ENCODE assay signal across 8 cellular contexts in genomic region chr7:108454674-108455523, GRCh38. TPM values are rescaled to one million over a fixed set of nuclear protein-coding genes. Genes with fewer than 3 reads are reported as not detected.
DNase-seq lines count a peak whose midpoint lies in the region; ATAC-seq and TF ChIP-seq lines count a peak whose summit lies in the region.

No MANE protein-coding gene starts in this region.

- peak overlapping the region; percentile 97 for H3K9ac ChIP-seq in adipocyte (ENCODE audit: low read length)

- TF ChIP-seq POLR2A in prostate gland (IDR thresholded peaks at IDR 0.05) = no peak

- DNase-seq in activated CD4-positive, alpha-beta T cell treated with anti-CD3 and anti-CD28 coated beads for 48 hours = peak; percentile 22
- no peak for DNase-seq in activated CD4-positive, alpha-beta T cell treated with anti-CD3 and anti-CD28 coated beads for 4 hours
- DNase-seq in NCI-H2171 treated with DMSO at 0.1 percent for 48 hours (lab: John Stamatoyannopoulos, UW) (peak; percentile 75), adipocyte (ENCODE audit: low read depth) (peak; percentile 45), left ventricle myocardium superior (peak; percentile 28), prostate gland (ENCODE audit: low spot score) (no peak)

- H3K4me3 ChIP-seq in adipocyte (ENCODE audit: low read length) (peak overlapping the region; percentile 87), prostate gland (peak overlapping the region; percentile 35 to 46)

- H3K36me3 ChIP-seq in adipocyte (ENCODE audit: control insufficient read depth, insufficient read depth, low read length, severe bottlenecking) (no peaks in the 10 kb centered on the region), prostate gland (no peaks in the 10 kb centered on the region)

- H3K9me3 ChIP-seq in adipocyte (ENCODE audit: control insufficient read depth, low read length) (no peaks in the 10 kb centered on the region), prostate gland (no peaks in the 10 kb centered on the region)

- no peak overlapping the region for H3K27ac ChIP-seq in prostate gland

- no peak for TF ChIP-seq CTCF in prostate gland (IDR thresholded peaks at IDR 0.05)

- H3K4me1 ChIP-seq in adipocyte (ENCODE audit: control insufficient read depth, insufficient read depth, low read length) (peaks cover 41% of the 10 kb centered on the region), prostate gland (replicated peaks) (peaks cover 7% of the 10 kb centered on the region)

- WGBS in prostate gland = 1% methylated on average over 48 of the region's 69 CpGs

- intact Hi-C loops in left ventricle myocardium superior (cut with micrococcal nuclease) = no loop called here
- intact Hi-C loops in prostate gland (cut with DNase I) = no loop called here

- peak; percentile 38 for ATAC-seq in left ventricle myocardium superior
- ATAC-seq in HG03565 (IDR thresholded peaks at IDR 0.05; ENCODE audit: unreplicated experiment) = no peak
- no peak for ATAC-seq in GM18870 (IDR thresholded peaks at IDR 0.05; ENCODE audit: unreplicated experiment)

- H3K27me3 ChIP-seq in adipocyte (replicated peaks; ENCODE audit: control insufficient read depth, insufficient read depth, low read length) (no peaks in the 10 kb centered on the region), prostate gland (replicated peaks; ENCODE audit: insufficient read depth) (no peaks in the 10 kb centered on the region)

RNA-seq across cellular contexts. Expression of gene NRCAM, which starts 1.3 kb away (rescaled TPM):
- 0.62 TPM for total RNA-seq in left ventricle myocardium superior
- 1 to 10 TPM; 1.1 to 3.1 TPM for total RNA-seq in prostate gland

Comparison
In these comparisons a context has a peak if more than half of its experiments do, and no peak if none do; other contexts are left out.
1. DNase-seq: peak in activated CD4-positive, alpha-beta T cell treated with anti-CD3 and anti-CD28 coated beads for 48 hours (single experiment), NCI-H2171 treated with DMSO at 0.1 percent for 48 hours (single experiment), adipocyte (single experiment) and left ventricle myocardium superior (single experiment); none in activated CD4-positive, alpha-beta T cell treated with anti-CD3 and anti-CD28 coated beads for 4 hours (0 of 2) and prostate gland (single experiment).